Comparison of ENCODE assay signal across 8 cellular contexts in the genomic region with DNA sequence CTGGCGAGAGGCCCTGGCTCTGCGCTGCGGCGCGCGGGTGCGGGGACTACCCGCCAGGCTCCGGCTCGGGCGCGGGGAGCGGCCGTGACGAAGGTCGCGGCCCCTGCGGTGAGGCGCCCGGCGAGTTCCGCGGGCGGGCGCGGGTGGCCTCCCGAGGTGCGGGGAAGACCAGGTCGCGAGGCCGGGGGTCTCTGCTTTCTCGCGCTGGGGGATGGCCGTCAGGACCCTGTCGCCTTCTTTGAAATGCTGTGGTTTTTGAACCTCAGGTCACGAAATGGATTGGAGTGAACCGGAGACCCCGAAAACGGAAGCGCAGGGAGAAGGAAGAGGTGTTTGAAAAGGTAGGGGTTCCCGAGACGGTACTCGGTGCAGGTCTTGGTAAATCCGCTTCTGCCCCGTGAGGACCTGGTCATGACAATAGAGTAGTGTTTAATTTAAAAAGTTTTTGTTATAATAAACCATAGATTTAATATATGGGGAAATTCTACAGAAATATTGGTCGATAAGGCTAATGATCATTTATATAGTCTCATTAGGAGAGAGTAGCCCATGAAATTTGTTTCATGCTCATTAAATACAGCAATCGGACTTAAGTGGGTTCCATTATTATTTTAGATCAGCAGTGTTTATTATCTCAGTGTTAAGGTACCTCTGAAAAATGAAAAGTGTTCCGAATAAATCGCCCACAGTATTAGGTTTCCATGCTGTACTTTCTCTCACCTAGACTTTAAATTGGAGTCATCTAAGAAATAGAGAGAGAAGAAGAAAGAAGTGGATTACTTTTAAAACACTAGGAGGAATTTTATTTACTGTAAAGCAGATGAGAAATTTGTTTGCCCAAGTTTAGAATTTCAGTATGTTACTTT.
DNase-seq lines count a peak whose midpoint lies in the region; FAIRE-seq and TF ChIP-seq lines count a peak whose summit lies in the region.

No MANE protein-coding gene starts in this region.

- no peaks in the 10 kb centered on the region for H3K79me2 ChIP-seq in OCI-LY7 (ENCODE audit: insufficient read depth, low read depth, low read length)
- H3K79me2 ChIP-seq in endothelial cell of umbilical vein (ENCODE audit: control insufficient read depth, insufficient read depth, low read length), result peaks cover 12% of the 10 kb centered on the region

- H3K9me3 Mint-ChIP-seq in activated naive CD4-positive, alpha-beta T cell treated with anti-CD3 and anti-CD28 coated beads, Interleukin-2, amount 10 ng/mL, durations not matched to agents 7 days and 5 days, result no peaks in the 10 kb centered on the region

- H3K4me1 ChIP-seq in OCI-LY7 (ENCODE audit: insufficient read depth, low read length, poor library complexity, severe bottlenecking) (no peaks in the 10 kb centered on the region), endothelial cell of umbilical vein (ENCODE audit: control insufficient read depth, extremely low read depth, insufficient read depth, low read length) (peaks cover 47% of the 10 kb centered on the region), neutrophil (ENCODE audit: control insufficient read depth in 1 of 2, insufficient read depth in 1 of 2, low read depth in 1 of 2, low read length in 1 of 2) (peaks cover 9 to 11% of the 10 kb centered on the region in 2 experiments)

- POLR2A ChIA-PET in OCI-LY7 (lab: Charles Lee), result interaction anchor here (0.5 kb wide), 1 partner anchor 1678 kb away, joined by 4 read pairs; no protein-coding TSS in a partner anchor
- POLR2A ChIA-PET in endothelial cell of umbilical vein (lab: Charles Lee), result no interaction called here

- H3K27me3 ChIP-seq in endothelial cell of umbilical vein (ENCODE audit: control insufficient read depth in 2 of 2, insufficient read depth in 2 of 2, low read length in 2 of 2), result no peaks in the 10 kb centered on the region
- H3K27me3 ChIP-seq in neutrophil, result peaks cover 81% of the 10 kb centered on the region

- H3K4me2 ChIP-seq in OCI-LY7 (ENCODE audit: low read length) (peak overlapping the region; percentile 6; the same call in 1 of the 2 replicates), endothelial cell of umbilical vein (ENCODE audit: insufficient read depth, low read length) (peak overlapping the region; percentile 90)

- no peaks in the 10 kb centered on the region for H3K9me2 ChIP-seq in OCI-LY7 (ENCODE audit: insufficient read depth, low read length)

- H3K36me3 ChIP-seq in OCI-LY7 (ENCODE audit: insufficient read depth, low read length) (no peaks in the 10 kb centered on the region), endothelial cell of umbilical vein (ENCODE audit: control insufficient read depth in 2 of 2, extremely low read depth in 1 of 2, insufficient read depth in 2 of 2, low read length in 2 of 2) (peaks cover 5 to 6% of the 10 kb centered on the region in 2 experiments), neutrophil (no peaks in the 10 kb centered on the region)

- BruUV-seq in OCI-LY7 (replicated peaks; lab: Mats Ljungman, UMichigan) (no TSS peak), endothelial cell of umbilical vein (replicated peaks; lab: Mats Ljungman, UMichigan) (no TSS peak)

- dilution Hi-C loops in endothelial cell of umbilical vein (cut with MboI; ENCODE audit: extremely low pct_ligation_motif_present, low sequenced_read_pairs), result no loop called here

- peak overlapping the region; percentile 75 for H3K4me3 Mint-ChIP-seq in activated naive CD4-positive, alpha-beta T cell treated with anti-CD3 and anti-CD28 coated beads, Interleukin-2, amount 10 ng/mL, durations not matched to agents 7 days and 5 days

- no peak for DNase-seq in activated naive CD4-positive, alpha-beta T cell treated with anti-CD3 and anti-CD28 coated beads, Interleukin-2, amount 10 ng/mL, durations not matched to agents 7 days and 5 days
- no peak for DNase-seq in activated naive CD4-positive, alpha-beta T cell treated with Interleukin-2 at 50 U/mL for 16 hours
- DNase-seq in OCI-LY7 (ENCODE audit: low spot score) (no peak), endothelial cell of umbilical vein (ENCODE audit: low read depth, low spot score) (no peak), NCI-H524 treated with DMSO at 0.1 percent for 48 hours (lab: John Stamatoyannopoulos, UW) (no peak), mucosa of gallbladder (ENCODE audit: low spot score) (no peak), HTR-8/SVneo (ENCODE audit: insufficient read length, low spot score) (no peak)

- TF ChIP-seq CTCF in OCI-LY7 (conservative IDR thresholded peaks at IDR 0.05; ENCODE audit: low read length) (no peak), endothelial cell of umbilical vein (IDR thresholded peaks at IDR 0.05; ENCODE audit: extremely low read depth in 1 of 2, insufficient read depth in 1 of 2, low read depth in 1 of 2, low read length in 2 of 2) (no peak), neutrophil (IDR thresholded peaks at IDR 0.05) (no peak)

- intact Hi-C loops in OCI-LY7 (cut with micrococcal nuclease; ENCODE audit: unreplicated experiment) (no loop called here), endothelial cell of umbilical vein (cut with micrococcal nuclease) (loop anchor here (1.0 to 5.0 kb wide), 9 partner anchors 43 to 323 kb away; no protein-coding TSS in a partner anchor)

- FAIRE-seq in endothelial cell of umbilical vein (lab: Jason Lieb, UNC) (peak; percentile 44), HTR-8/SVneo (lab: Jason Lieb, UNC) (no peak)

- H3K4me3 ChIP-seq in OCI-LY7 (ENCODE audit: low read depth, low read length, poor library complexity, severe bottlenecking), result no peak overlapping the region
- H3K4me3 ChIP-seq in endothelial cell of umbilical vein (replicated peaks in 1 of 3; ENCODE audit: insufficient read depth in 1 of 3, low read depth in 1 of 3, low read length in 3 of 3), result peak overlapping the region; percentile 85 to 97 (median 95)
- peak overlapping the region; percentile 29 to 38 for H3K4me3 ChIP-seq in neutrophil (ENCODE audit: low read depth in 1 of 2, low read length in 1 of 2)

- no peak overlapping the region for H3K27ac Mint-ChIP-seq in activated naive CD4-positive, alpha-beta T cell treated with anti-CD3 and anti-CD28 coated beads, Interleukin-2, amount 10 ng/mL, durations not matched to agents 7 days and 5 days

- no peak for TF ChIP-seq POLR2A in endothelial cell of umbilical vein (IDR thresholded peaks at IDR 0.05; ENCODE audit: low read depth, low read length)

- H3K9ac ChIP-seq in endothelial cell of umbilical vein (replicated peaks; ENCODE audit: extremely low read depth, insufficient read depth, low read length), result peak overlapping the region; percentile 98

- H4K20me1 ChIP-seq in OCI-LY7 (ENCODE audit: insufficient read depth, low read length), result no peaks in the 10 kb centered on the region
- H4K20me1 ChIP-seq in endothelial cell of umbilical vein (replicated peaks; ENCODE audit: control insufficient read depth, extremely low read depth, insufficient read depth, low read length), result no peaks in the 10 kb centered on the region

- CTCF ChIA-PET in activated naive CD4-positive, alpha-beta T cell treated with anti-CD3 and anti-CD28 coated beads, Interleukin-2, amount 10 ng/mL, durations not matched to agents 7 days and 5 days (lab: Charles Lee), result no interaction called here
- CTCF ChIA-PET in OCI-LY7 (lab: Charles Lee; ENCODE audit: unreplicated experiment) (no interaction called here), endothelial cell of umbilical vein (lab: Charles Lee) (interaction anchor here (2.8 kb wide), 1 partner anchor 20 kb away, joined by 9 read pairs; no protein-coding TSS in a partner anchor)

- H2AFZ ChIP-seq in OCI-LY7 (ENCODE audit: low read length), result no peak overlapping the region
- H2AFZ ChIP-seq in endothelial cell of umbilical vein (ENCODE audit: low read depth, low read length), result peak overlapping the region; percentile 52

- H3K27ac ChIP-seq in OCI-LY7 (ENCODE audit: low read depth, low read length, poor library complexity, severe bottlenecking) (no peak overlapping the region), endothelial cell of umbilical vein (ENCODE audit: insufficient read depth, low read depth, low read length) (peak overlapping the region; percentile 93), neutrophil (no peak overlapping the region)

- no peaks in the 10 kb centered on the region for H3K9me3 ChIP-seq in OCI-LY7 (ENCODE audit: low read length)
- H3K9me3 ChIP-seq in endothelial cell of umbilical vein (replicated peaks; ENCODE audit: control insufficient read depth, insufficient read depth, low read length), result no peaks in the 10 kb centered on the region
- no peaks in the 10 kb centered on the region for H3K9me3 ChIP-seq in neutrophil

- H3K27me3 Mint-ChIP-seq in activated naive CD4-positive, alpha-beta T cell treated with anti-CD3 and anti-CD28 coated beads, Interleukin-2, amount 10 ng/mL, durations not matched to agents 7 days and 5 days, result peaks cover 61% of the 10 kb centered on the region

- no peaks in the 10 kb centered on the region for H3K9me1 ChIP-seq in endothelial cell of umbilical vein (replicated peaks; ENCODE audit: control insufficient read depth, extremely low read depth, insufficient read depth, low read length)

- H3K4me1 Mint-ChIP-seq in activated naive CD4-positive, alpha-beta T cell treated with anti-CD3 and anti-CD28 coated beads, Interleukin-2, amount 10 ng/mL, durations not matched to agents 7 days and 5 days, result peaks cover 22% of the 10 kb centered on the region

- peaks cover 3% of the 10 kb centered on the region for H3K36me3 Mint-ChIP-seq in activated naive CD4-positive, alpha-beta T cell treated with anti-CD3 and anti-CD28 coated beads, Interleukin-2, amount 10 ng/mL, durations not matched to agents 7 days and 5 days

TF ChIP-seq in endothelial cell of umbilical vein, 7 proteins besides CTCF, POLR2A, EP300 and RAD21:
- TF ChIP-seq FOS (IDR thresholded peaks at IDR 0.05; ENCODE audit: borderline replicate concordance, insufficient read depth, low read length) (no peak), POLR2AphosphoS5 (IDR thresholded peaks at IDR 0.05; ENCODE audit: insufficient read depth, low read depth, low read length) (no peak), EZH2 (IDR thresholded peaks at IDR 0.05; ENCODE audit: borderline replicate concordance, low read depth, low read length, severe bottlenecking) (no peak), MYC (IDR thresholded peaks at IDR 0.05; ENCODE audit: low read depth, low read length) (no peak), GATA2 (IDR thresholded peaks at IDR 0.05; ENCODE audit: insufficient read depth, insufficient read length, low read depth, low read length) (no peak), JUN (IDR thresholded peaks at IDR 0.05; ENCODE audit: borderline replicate concordance, insufficient read depth, insufficient read length, low read depth) (no peak)
- TF ChIP-seq, protein P1, sequence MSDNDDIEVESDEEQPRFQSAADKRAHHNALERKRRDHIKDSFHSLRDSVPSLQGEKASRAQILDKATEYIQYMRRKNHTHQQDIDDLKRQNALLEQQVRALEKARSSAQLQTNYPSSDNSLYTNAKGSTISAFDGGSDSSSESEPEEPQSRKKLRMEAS (IDR thresholded peaks at IDR 0.05; ENCODE audit: insufficient read depth, insufficient read length), result no peak
TF ChIP-seq in endothelial cell of umbilical vein: peak in this region for 0.
